Comparison of ENCODE assay signal across 9 cellular contexts in genomic region chr14:23419646-23420045, GRCh38. TPM values are rescaled to one million over a fixed set of nuclear protein-coding genes. Genes with fewer than 3 reads are reported as not detected.
DNase-seq lines count a peak whose midpoint lies in the region; ATAC-seq and TF ChIP-seq lines count a peak whose summit lies in the region.
"Not testable (repeated sequence)": the region's sequence is repeated elsewhere in the genome, so short reads cannot be mapped to it uniquely, and the experiment has no call there.
"Had no signal": no experiment of that assay in that cellular context is flagged by ENCODE, and none has a peak within 500 bp of the region (broad histone marks: within the 10 kb centered on the region; RNA-seq: fewer than 3 reads in every experiment).

No MANE protein-coding gene starts in this region.

- peak in 2 of 8 donors; percentile 1 to 9 for ATAC-seq in heart right ventricle
- not testable (repeated sequence) for ATAC-seq in gastrocnemius medialis

- DNase-seq in activated CD4-positive, alpha-beta T cell treated with anti-CD3 and anti-CD28 coated beads, Interleukin-2, amount 10 ng/mL, durations not matched to agents 24 days and 14 days; heart right ventricle; gastrocnemius medialis: not testable (repeated sequence)

- H3K27me3 Mint-ChIP-seq in activated CD4-positive, alpha-beta T cell treated with anti-CD3 and anti-CD28 coated beads, Interleukin-2, amount 10 ng/mL, durations not matched to agents 24 days and 14 days: not testable (repeated sequence)

- not testable (repeated sequence) for H3K4me3 Mint-ChIP-seq in activated CD4-positive, alpha-beta T cell treated with anti-CD3 and anti-CD28 coated beads, Interleukin-2, amount 10 ng/mL, durations not matched to agents 24 days and 14 days

- TF ChIP-seq POLR2A in gastrocnemius medialis (IDR thresholded peaks at IDR 0.05): not testable (repeated sequence)

- peaks cover 0 to 93% (median 3%) of the 10 kb centered on the region in 9 donors for H3K36me3 ChIP-seq in heart right ventricle
- H3K36me3 ChIP-seq in gastrocnemius medialis: not testable (repeated sequence)

- peak overlapping the region in 3 of 10 donors; percentile 19 to 24 (median 22) for H3K4me3 ChIP-seq in heart right ventricle
- not testable (repeated sequence) for H3K4me3 ChIP-seq in gastrocnemius medialis

- H3K36me3 Mint-ChIP-seq in activated CD4-positive, alpha-beta T cell treated with anti-CD3 and anti-CD28 coated beads, Interleukin-2, amount 10 ng/mL, durations not matched to agents 24 days and 14 days (ENCODE audit: low read depth): not testable (repeated sequence)

- WGBS in heart right ventricle, 2 donors: 26 to 42% methylated on average over 1 to 3 of the region's 17 CpGs

- in situ Hi-C loops in gastrocnemius medialis (cut with MboI; ENCODE audit: low sequenced_read_pairs in 4 of 4): not testable (repeated sequence)

- intact Hi-C loops in activated CD4-positive, alpha-beta T cell treated with anti-CD3 and anti-CD28 coated beads, Interleukin-2, amount 10 ng/mL, durations not matched to agents 24 days and 14 days (cut with micrococcal nuclease); heart right ventricle (cut with DNase I); gastrocnemius medialis (cut with DNase I; ENCODE audit: low total_unique reads): not testable (repeated sequence)

- peaks cover 0 to 47% (median 0%) of the 10 kb centered on the region in 9 donors for H3K4me1 ChIP-seq in heart right ventricle
- H3K4me1 ChIP-seq in gastrocnemius medialis: not testable (repeated sequence)

- peak overlapping the region; percentile 68 for H3K27ac Mint-ChIP-seq in activated CD4-positive, alpha-beta T cell treated with anti-CD3 and anti-CD28 coated beads, Interleukin-2, amount 10 ng/mL, durations not matched to agents 24 days and 14 days

- not testable (repeated sequence) for H3K9me3 ChIP-seq in heart right ventricle, gastrocnemius medialis

- TF ChIP-seq CTCF in heart right ventricle (IDR thresholded peaks at IDR 0.05); gastrocnemius medialis (IDR thresholded peaks at IDR 0.05 in 4 of 5, conservative IDR thresholded peaks at IDR 0.05 in 1 of 5): not testable (repeated sequence)

- H3K27ac ChIP-seq in heart right ventricle (peak overlapping the region in 6 of 10 donors; percentile 40 to 72 (median 55)), gastrocnemius medialis (peak overlapping the region; percentile 14 to 90 (median 84))

- peaks cover 17% of the 10 kb centered on the region for H3K4me1 Mint-ChIP-seq in activated CD4-positive, alpha-beta T cell treated with anti-CD3 and anti-CD28 coated beads, Interleukin-2, amount 10 ng/mL, durations not matched to agents 24 days and 14 days

- H3K9me3 Mint-ChIP-seq in activated CD4-positive, alpha-beta T cell treated with anti-CD3 and anti-CD28 coated beads, Interleukin-2, amount 10 ng/mL, durations not matched to agents 24 days and 14 days: not testable (repeated sequence)

- not testable (repeated sequence) for H3K27me3 ChIP-seq in heart right ventricle, gastrocnemius medialis

RNA-seq across cellular contexts. Expression of gene MYH6, which starts 11.6 kb away (rescaled TPM):
- total RNA-seq in activated CD4-positive, alpha-beta T cell treated with anti-CD3 and anti-CD28 coated beads, Interleukin-2, amount 10 ng/mL, durations not matched to agents 24 days and 14 days: 0.17 and 0.23 TPM in 2 replicates
- 1,000 to 10,000 TPM in 2 of 10 donors, 100 to 1,000 TPM in 6, 10 to 100 TPM in 2; 76.6 to 7,525 (median 125) TPM for total RNA-seq in heart right ventricle
- 1,000 to 10,000 TPM; 3,967 to 5,106 TPM for polyA plus RNA-seq in heart right ventricle
- 1,000 to 10,000 TPM in 1 of 4 donors, 100 to 1,000 TPM in 1, 10 to 100 TPM in 2; 20.4 to 1,496 (median 303) TPM for total RNA-seq in gastrocnemius medialis
- total RNA-seq: CD4-positive, CD25-positive, alpha-beta regulatory T cell; G401; H1 had no signal
- polyA plus RNA-seq: CD4-positive, CD25-positive, alpha-beta regulatory T cell; CD8-positive, alpha-beta memory T cell; IgD-negative memory B cell had no signal

RNA-seq across cellular contexts. Expression of gene MYH7, which starts 15.8 kb away (rescaled TPM):
- not detected in 2 replicates for total RNA-seq in activated CD4-positive, alpha-beta T cell treated with anti-CD3 and anti-CD28 coated beads, Interleukin-2, amount 10 ng/mL, durations not matched to agents 24 days and 14 days
- total RNA-seq in heart right ventricle (over 10,000 TPM in 9 of 10 donors, 1,000 to 10,000 TPM in 1; 7,779 to 22,607 (median 19,145) TPM), gastrocnemius medialis (1,000 to 10,000 TPM; 1,360 to 5,274 (median 3,359) TPM)
- polyA plus RNA-seq in heart right ventricle: 1,000 to 10,000 TPM in 1 of 2 donors, 100 to 1,000 TPM in 1; 641 to 7,351 TPM
- total RNA-seq: CD4-positive, CD25-positive, alpha-beta regulatory T cell; CD8-positive, alpha-beta memory T cell; G401; H1; H9 had no signal
- polyA plus RNA-seq: CD4-positive, CD25-positive, alpha-beta regulatory T cell; CD8-positive, alpha-beta memory T cell; H1; IgD-negative memory B cell had no signal

RNA-seq across cellular contexts. Expression of gene CMTM5, which starts 42.8 kb away (rescaled TPM):
- total RNA-seq in activated CD4-positive, alpha-beta T cell treated with anti-CD3 and anti-CD28 coated beads, Interleukin-2, amount 10 ng/mL, durations not matched to agents 24 days and 14 days: not detected in 2 replicates
- total RNA-seq in heart right ventricle (under 1 TPM in 3 of 10 donors, not detected in 7; 0.32 to 0.53 (median 0.49) TPM), gastrocnemius medialis (1 to 10 TPM in 1 of 4 donors, not detected in 3; 1.7 TPM)
- 1 to 10 TPM; 2.9 to 5.3 TPM for polyA plus RNA-seq in heart right ventricle
- total RNA-seq: CD8-positive, alpha-beta memory T cell; G401; H1; H9 had no signal
- polyA plus RNA-seq: CD4-positive, CD25-positive, alpha-beta regulatory T cell; CD8-positive, alpha-beta memory T cell had no signal

RNA-seq across cellular contexts. Expression of gene IL25, which starts 47.0 kb away (rescaled TPM):
- not detected in 2 replicates for total RNA-seq in activated CD4-positive, alpha-beta T cell treated with anti-CD3 and anti-CD28 coated beads, Interleukin-2, amount 10 ng/mL, durations not matched to agents 24 days and 14 days
- total RNA-seq in heart right ventricle: under 1 TPM in 1 of 10 donors, not detected in 9; 0.29 TPM
- not detected for polyA plus RNA-seq in heart right ventricle
- not detected for total RNA-seq in gastrocnemius medialis
- total RNA-seq: CD4-positive, CD25-positive, alpha-beta regulatory T cell; CD8-positive, alpha-beta memory T cell; G401; H1; H9 had no signal
- polyA plus RNA-seq: CD4-positive, CD25-positive, alpha-beta regulatory T cell; CD8-positive, alpha-beta memory T cell; H1; IgD-negative memory B cell had no signal

RNA-seq across cellular contexts. Expression of gene NGDN, which starts 49.9 kb away (rescaled TPM):
- total RNA-seq in activated CD4-positive, alpha-beta T cell treated with anti-CD3 and anti-CD28 coated beads, Interleukin-2, amount 10 ng/mL, durations not matched to agents 24 days and 14 days: 78.6 and 79.2 TPM in 2 replicates
- total RNA-seq in heart right ventricle (10 to 100 TPM; 14.4 to 20.9 (median 17.2) TPM), gastrocnemius medialis (10 to 100 TPM; 27.9 to 41.9 (median 36.1) TPM)
- polyA plus RNA-seq in heart right ventricle: 10 to 100 TPM; 22.2 to 40.5 TPM

Comparison
In these comparisons a context has a peak if more than half of its experiments do, and no peak if none do; other contexts are left out.
1. RNA of gene MYH6, which starts 11.6 kb away (total RNA-seq): 20.4 to 1,496 TPM in gastrocnemius medialis and 76.6 to 7,525 TPM in heart right ventricle; 0.17 to 0.23 TPM in activated CD4-positive, alpha-beta T cell treated with anti-CD3 and anti-CD28 coated beads, Interleukin-2, amount 10 ng/mL, durations not matched to agents 24 days and 14 days; every median in the first group is over 10 times any median in the second.
2. RNA of gene MYH7, which starts 15.8 kb away (total RNA-seq): 7,779 to 22,607 TPM in heart right ventricle and 1,360 to 5,274 TPM in gastrocnemius medialis; not detected in activated CD4-positive, alpha-beta T cell treated with anti-CD3 and anti-CD28 coated beads, Interleukin-2, amount 10 ng/mL, durations not matched to agents 24 days and 14 days; every median in the first group is over 1,000 times any median in the second.